Comparison of ENCODE assay signal across 23 cellular contexts in genomic region chr22:28998681-28999080, GRCh38.
DNase-seq lines count a peak whose midpoint lies in the region; ATAC-seq, FAIRE-seq and TF ChIP-seq lines count a peak whose summit lies in the region.
"Had no signal": no experiment of that assay in that cellular context is flagged by ENCODE, and none has a peak within 500 bp of the region (broad histone marks: within the 10 kb centered on the region; RNA-seq: fewer than 3 reads in every experiment).

No MANE protein-coding gene starts in this region.

- H3K36me3 ChIP-seq in ascending aorta (no peaks in the 10 kb centered on the region), left lung (no peaks in the 10 kb centered on the region), testis (ENCODE audit: low read depth, missing control alignments) (no peaks in the 10 kb centered on the region), breast epithelium (no peaks in the 10 kb centered on the region), kidney (ENCODE audit: control insufficient read depth in 1 of 2, insufficient read depth in 2 of 2, low read length in 2 of 2) (no peaks in the 10 kb centered on the region), brain microvascular endothelial cell (replicated peaks) (no peaks in the 10 kb centered on the region)
- H3K36me3 ChIP-seq: SJSA1 had no signal

- no peak overlapping the region for H3K9ac ChIP-seq in kidney (ENCODE audit: low read length in 2 of 2)

- no peak for FAIRE-seq in kidney (lab: Jason Lieb, UNC)
- FAIRE-seq: G401.6 had no signal

- no peaks in the 10 kb centered on the region for H3K9me3 ChIP-seq in ascending aorta
- H3K9me3 ChIP-seq in left lung = no peaks in the 10 kb centered on the region
- H3K9me3 ChIP-seq in testis = no peaks in the 10 kb centered on the region
- no peaks in the 10 kb centered on the region for H3K9me3 ChIP-seq in breast epithelium
- H3K9me3 ChIP-seq in kidney (ENCODE audit: control insufficient read depth in 1 of 2, low read length in 2 of 2) = no peaks in the 10 kb centered on the region
- H3K9me3 ChIP-seq: SJSA1 had no signal

- TF ChIP-seq POLR2A in testis (IDR thresholded peaks at IDR 0.05) (no peak), breast epithelium (IDR thresholded peaks at IDR 0.05) (no peak)

- no peak overlapping the region for H3K4me3 ChIP-seq in ascending aorta
- no peak overlapping the region for H3K4me3 ChIP-seq in left lung
- no peak overlapping the region for H3K4me3 ChIP-seq in testis
- no peak overlapping the region for H3K4me3 ChIP-seq in breast epithelium
- no peak overlapping the region for H3K4me3 ChIP-seq in kidney (ENCODE audit: low read length in 2 of 2)
- no peak overlapping the region for H3K4me3 ChIP-seq in brain microvascular endothelial cell (ENCODE audit: low read depth, low read length)
- H3K4me3 ChIP-seq: SJSA1 had no signal

- peak overlapping the region; percentile 1 to 15 for H3K27ac ChIP-seq in ascending aorta
- H3K27ac ChIP-seq in left lung = no peak overlapping the region
- H3K27ac ChIP-seq in testis = no peak overlapping the region
- H3K27ac ChIP-seq in breast epithelium = no peak overlapping the region
- H3K27ac ChIP-seq in kidney (ENCODE audit: low read depth in 2 of 2, low read length in 2 of 2) = no peak overlapping the region
- no peak overlapping the region for H3K27ac ChIP-seq in brain microvascular endothelial cell
- H3K27ac ChIP-seq: 22Rv1, C4-2B, RWPE1, SJSA1 had no signal

- in situ Hi-C loops in brain microvascular endothelial cell (cut with HindIII; ENCODE audit: low pct_ligation_motif_present, low sequenced_read_pairs) = no loop called here

- WGBS in testis, 2 donors = 82 to 85% methylated on average over 3 of the region's 3 CpGs

- ATAC-seq in Right ventricle myocardium inferior (peak; percentile 54), left lung (peak; percentile 37)
- ATAC-seq: PC-3 had no signal

- DNase-seq in Right ventricle myocardium inferior (ENCODE audit: missing footprints) (no peak), cardiac septum (ENCODE audit: low spot score) (no peak), ascending aorta (ENCODE audit: low spot score in 2 of 2) (no peak), left lung (no peak), testis (peak; percentile 56), breast epithelium (ENCODE audit: low spot score in 2 of 2) (no peak), kidney (no peak), brain microvascular endothelial cell (no peak)
- DNase-seq: AML-193, DMS 273 treated with DMSO at 0.1 percent for 48 hours, HCEC 1CT, Karpas-422, NCI-H1092, NCI-H1436 treated with DMSO at 0.1 percent for 48 hours, NCI-H2029, NCI-H345, NCI-H524 treated with DMSO at 0.1 percent for 48 hours, PC-3 had no signal

- TF ChIP-seq CTCF in ascending aorta (IDR thresholded peaks at IDR 0.05) (no peak), left lung (IDR thresholded peaks at IDR 0.05) (no peak), testis (IDR thresholded peaks at IDR 0.05) (no peak), breast epithelium (IDR thresholded peaks at IDR 0.05) (no peak), kidney (IDR thresholded peaks at IDR 0.05; ENCODE audit: borderline replicate concordance, extremely low read depth, insufficient read depth) (no peak), brain microvascular endothelial cell (IDR thresholded peaks at IDR 0.05; ENCODE audit: low read depth, low read length, missing control alignments) (no peak)

- H3K27me3 ChIP-seq in ascending aorta = no peaks in the 10 kb centered on the region
- H3K27me3 ChIP-seq in left lung = no peaks in the 10 kb centered on the region
- H3K27me3 ChIP-seq in testis = no peaks in the 10 kb centered on the region
- H3K27me3 ChIP-seq in breast epithelium = no peaks in the 10 kb centered on the region
- H3K27me3 ChIP-seq in brain microvascular endothelial cell (replicated peaks) = no peaks in the 10 kb centered on the region
- H3K27me3 ChIP-seq: SJSA1 had no signal

- intact Hi-C loops in Right ventricle myocardium inferior (cut with DNase I) (no loop called here), cardiac septum (cut with DNase I) (no loop called here), ascending aorta (cut with DNase I) (no loop called here), left lung (cut with DNase I) (no loop called here), testis (cut with DNase I; ENCODE audit: low total_unique reads) (no loop called here), breast epithelium (cut with DNase I; ENCODE audit: low total_unique reads) (no loop called here), kidney (cut with DNase I) (no loop called here)

- H3K4me1 ChIP-seq in ascending aorta (peaks cover 0 to 7% of the 10 kb centered on the region in 2 donors), left lung (peaks cover 0 to 3% of the 10 kb centered on the region in 2 donors), testis (peaks cover 11% of the 10 kb centered on the region), breast epithelium (no peaks in the 10 kb centered on the region), kidney (ENCODE audit: control insufficient read depth in 1 of 2, insufficient read depth in 1 of 2, low read depth in 1 of 2, low read length in 2 of 2) (peaks cover 8 to 26% of the 10 kb centered on the region in 2 donors)

Comparison
In these comparisons a context has a peak if more than half of its experiments do, and no peak if none do; other contexts are left out.
1. H3K27ac ChIP-seq: peak in ascending aorta (2 of 2); none in left lung (0 of 2), testis (0 of 2), breast epithelium (0 of 2), kidney (0 of 2) and brain microvascular endothelial cell (single experiment).